23 cellular contexts compared by ENCODE assay signal in the genomic region with DNA sequence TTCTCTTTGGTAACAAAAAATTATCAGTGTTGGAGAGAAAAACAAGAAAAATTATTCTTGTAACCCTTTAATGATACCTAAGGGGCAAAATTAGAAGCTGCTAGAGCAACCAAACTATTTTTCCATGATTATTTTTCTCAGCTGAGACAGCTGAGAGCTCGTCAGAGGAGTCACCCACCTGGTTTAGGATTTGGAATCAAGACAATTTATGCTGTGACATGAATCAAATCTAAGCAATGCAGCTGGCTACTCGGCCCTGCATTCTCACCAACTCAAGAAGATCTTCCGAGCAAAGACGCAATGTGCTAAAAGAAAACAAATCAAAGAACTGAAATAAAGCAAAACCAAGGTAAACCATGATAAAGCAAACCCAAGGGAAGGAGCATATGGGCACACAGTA. TPM values are rescaled to one million over a fixed set of nuclear protein-coding genes. Genes with fewer than 3 reads are reported as not detected.
DNase-seq lines count a peak whose midpoint lies in the region; ATAC-seq and TF ChIP-seq lines count a peak whose summit lies in the region.
"Had no signal": no experiment of that assay in that cellular context is flagged by ENCODE, and none has a peak within 500 bp of the region (broad histone marks: within the 10 kb centered on the region; RNA-seq: fewer than 3 reads in every experiment).

No MANE protein-coding gene starts in this region.

- H3K9ac ChIP-seq in stomach smooth muscle (ENCODE audit: low read length in 2 of 2): peak overlapping the region; percentile 36

- peaks cover 30% of the 10 kb centered on the region for H3K4me1 ChIP-seq in stomach smooth muscle (ENCODE audit: control insufficient read depth, insufficient read depth, low read length)
- no peaks in the 10 kb centered on the region for H3K4me1 ChIP-seq in effector memory CD4-positive, alpha-beta T cell (ENCODE audit: control insufficient read depth, insufficient read depth, low read length, poor library complexity, severe bottlenecking)
- H3K4me1 ChIP-seq: adrenal gland had no signal

- no peaks in the 10 kb centered on the region for H3K36me3 ChIP-seq in stomach smooth muscle (ENCODE audit: control insufficient read depth in 2 of 2, insufficient read depth in 2 of 2, low read length in 2 of 2)
- H3K36me3 ChIP-seq in effector memory CD4-positive, alpha-beta T cell (ENCODE audit: control insufficient read depth, insufficient read depth, low read length): no peaks in the 10 kb centered on the region
- H3K36me3 ChIP-seq: adrenal gland, upper lobe of left lung had no signal

- H3K4me3 ChIP-seq in dorsolateral prefrontal cortex: peak overlapping the region in 2 of 59 donors; percentile 3 to 9
- peak overlapping the region; percentile 34 to 62 for H3K4me3 ChIP-seq in stomach smooth muscle (ENCODE audit: low read length in 2 of 2)
- H3K4me3 ChIP-seq in effector memory CD4-positive, alpha-beta T cell (ENCODE audit: insufficient read depth, low read depth, low read length, poor library complexity, severe bottlenecking): no peak overlapping the region
- H3K4me3 ChIP-seq: adrenal gland, GM23338, upper lobe of left lung had no signal

- H3K27me3 ChIP-seq in dorsolateral prefrontal cortex (peaks cover 0 to 22% (median 0%) of the 10 kb centered on the region in 45 donors), stomach smooth muscle (ENCODE audit: control insufficient read depth in 1 of 2, insufficient read depth in 2 of 2, low read length in 2 of 2) (no peaks in the 10 kb centered on the region)
- no peaks in the 10 kb centered on the region for H3K27me3 ChIP-seq in effector memory CD4-positive, alpha-beta T cell (replicated peaks; ENCODE audit: control insufficient read depth, insufficient read depth, low read length, poor library complexity, severe bottlenecking)
- H3K27me3 ChIP-seq: adrenal gland, upper lobe of left lung had no signal

- no peak for TF ChIP-seq CTCF in RWPE1 (conservative IDR thresholded peaks at IDR 0.05; ENCODE audit: low read depth)
- no peak for TF ChIP-seq CTCF in dorsolateral prefrontal cortex (IDR thresholded peaks at IDR 0.05 in 54 of 56, conservative IDR thresholded peaks at IDR 0.05 in 2 of 56; ENCODE audit: low read depth in 1 of 56, partially characterized antibody in 56 of 56)

- no peak for ATAC-seq in HG02610 (IDR thresholded peaks at IDR 0.05; ENCODE audit: unreplicated experiment)
- no peak for ATAC-seq in GM18873 (IDR thresholded peaks at IDR 0.05; ENCODE audit: low FRiP score, unreplicated experiment)
- ATAC-seq: GM23338, HepG2, left cardiac atrium had no signal

- no peaks in the 10 kb centered on the region for H3K9me3 ChIP-seq in stomach smooth muscle (ENCODE audit: control insufficient read depth in 2 of 2, low read length in 2 of 2)
- H3K9me3 ChIP-seq in effector memory CD4-positive, alpha-beta T cell (ENCODE audit: control insufficient read depth, low read length): no peaks in the 10 kb centered on the region
- H3K9me3 ChIP-seq: adrenal gland, upper lobe of left lung had no signal

- CTCF ChIA-PET in RWPE1 (lab: Yijun Ruan, JAX): interaction anchor here (0.7 to 1.0 kb wide), 3 partner anchors 18 to 183 kb away, joined by 3 to 4 read pairs (median 3); no protein-coding TSS in a partner anchor

- no peak for DNase-seq in RWPE1 (ENCODE audit: low spot score)
- DNase-seq in dorsolateral prefrontal cortex: no peak
- DNase-seq in myocyte (ENCODE audit: low read depth): peak; percentile 67
- DNase-seq in effector memory CD4-positive, alpha-beta T cell: no peak
- DNase-seq: activated CD4-positive, alpha-beta T cell treated with anti-CD3 and anti-CD28 coated beads, Interleukin-2, amount 10 ng/mL, durations not matched to agents 7 days and 5 days; activated naive CD4-positive, alpha-beta T cell; activated T-cell treated with anti-CD3 and anti-CD28 coated beads, Interleukin-2, amount 50 U/mL, for 48 hours; CD4-positive, CD25-positive, alpha-beta regulatory T cell; effector CD8-positive, alpha-beta T cell; erythroblast; foreskin melanocyte; left cardiac atrium; NCI-H2171; NCI-H524 treated with DMSO at 0.1 percent for 48 hours; occipital lobe; stimulated activated CD4-positive, alpha-beta T cell treated with anti-CD3 and anti-CD28 coated beads, Interleukin-2, amount 100 ng/mL, for 48 hours; upper lobe of left lung had no signal

- intact Hi-C loops in dorsolateral prefrontal cortex (cut with DNase I): loop anchor here (2.0 to 10.0 kb wide), 3 partner anchors 413 to 550 kb away; a partner anchor contains a TSS

- POLR2A ChIA-PET in RWPE1 (lab: Yijun Ruan, JAX; ENCODE audit: low non-redundant PET): no interaction called here

- H3K27ac ChIP-seq in RWPE1: peak overlapping the region; percentile 72
- H3K27ac ChIP-seq in dorsolateral prefrontal cortex: peak overlapping the region in 47 of 59 donors; percentile 11 to 92 (median 67)
- H3K27ac ChIP-seq in stomach smooth muscle (ENCODE audit: low read length): peak overlapping the region; percentile 37
- no peak overlapping the region for H3K27ac ChIP-seq in effector memory CD4-positive, alpha-beta T cell (ENCODE audit: insufficient read depth, low read length, poor library complexity, severe bottlenecking)

RNA-seq across cellular contexts. Expression of a gene that starts 15.2 kb away (rescaled TPM):
- total RNA-seq in dorsolateral prefrontal cortex (10 to 100 TPM in 111 of 120 experiments, 1 to 10 TPM in 9; 6.6 to 23.9 (median 13.5) TPM), myocyte (2.7 and 4.6 TPM in 2 replicates)
- 1.3 TPM for polyA plus RNA-seq in myocyte (2012)
- total RNA-seq: CD4-positive, CD25-positive, alpha-beta regulatory T cell; HepG2 had no signal
- polyA plus RNA-seq: HepG2 had no signal

RNA-seq across cellular contexts. Expression of a gene that starts 35.0 kb away (rescaled TPM):
- total RNA-seq in dorsolateral prefrontal cortex (100 to 1,000 TPM in 109 of 120 experiments, 10 to 100 TPM in 11; 42.4 to 278 (median 186) TPM), myocyte (0.36 TPM in 1 of 2 replicates, not detected in the other)
- 0.20 TPM for polyA plus RNA-seq in myocyte (2012)
- total RNA-seq: activated CD4-positive, alpha-beta T cell treated with anti-CD3 and anti-CD28 coated beads, Interleukin-2, amount 10 ng/mL, durations not matched to agents 7 days and 5 days; CD4-positive, CD25-positive, alpha-beta regulatory T cell; HepG2; upper lobe of left lung had no signal
- polyA plus RNA-seq: CD4-positive, CD25-positive, alpha-beta regulatory T cell; HepG2 had no signal

Comparison
In these comparisons a context has a peak if more than half of its experiments do, and no peak if none do; other contexts are left out.
1. RNA of a gene that starts 35.0 kb away (total RNA-seq): 42.4 to 278 TPM in dorsolateral prefrontal cortex; 0.36 TPM in myocyte; every median in the first group is over 10 times any median in the second.